ENCODE assay signal across 13 cellular contexts in genomic region chr13:97279913-97280312, GRCh38. TPM values are rescaled to one million over a fixed set of nuclear protein-coding genes. Genes with fewer than 3 reads are reported as not detected.
A peak's percentile ranks its signal among the peaks of the same experiment; 100 is the strongest.
DNase-seq lines count a peak whose midpoint lies in the region; ATAC-seq, FAIRE-seq and TF ChIP-seq lines count a peak whose summit lies in the region.
"Had no signal": no experiment of that assay in that cellular context is flagged by ENCODE, and none has a peak within 500 bp of the region (broad histone marks: within the 10 kb centered on the region; RNA-seq: fewer than 3 reads in every experiment).

No MANE protein-coding gene starts in this region.

- ATAC-seq in body of pancreas (peak; percentile 36), GM19397 (IDR thresholded peaks at IDR 0.05; ENCODE audit: unreplicated experiment) (no peak)

- TF ChIP-seq POLR2A in body of pancreas (IDR thresholded peaks at IDR 0.05) = no peak

- peaks cover 76% of the 10 kb centered on the region for H3F3A ChIP-seq in GM23248 (ENCODE audit: insufficient read depth)

- H3K4me1 ChIP-seq in GM23248 (ENCODE audit: insufficient read depth) = peaks cover 83% of the 10 kb centered on the region
- H3K4me1 ChIP-seq in body of pancreas = peaks cover 63% of the 10 kb centered on the region
- peaks cover 78% of the 10 kb centered on the region for H3K4me1 ChIP-seq in keratinocyte (ENCODE audit: control insufficient read depth, extremely low read depth, insufficient read depth, low read length)
- H3K4me1 ChIP-seq in skeletal muscle tissue (ENCODE audit: control insufficient read depth in 3 of 3, insufficient read depth in 3 of 3, low read length in 3 of 3) = peaks cover 32 to 57% (median 47%) of the 10 kb centered on the region in 3 donors

- TF ChIP-seq CTCF in body of pancreas (IDR thresholded peaks at IDR 0.05) = no peak
- no peak for TF ChIP-seq CTCF in keratinocyte (optimal IDR thresholded peaks at IDR 0.05 in 1 of 3, IDR thresholded peaks at IDR 0.05 in 1 of 3, conservative IDR thresholded peaks at IDR 0.05 in 1 of 3; ENCODE audit: extremely low read depth in 1 of 3, insufficient read depth in 2 of 3, low read length in 3 of 3)

- no peaks in the 10 kb centered on the region for H3K9me2 ChIP-seq in GM23248 (ENCODE audit: insufficient read depth)

- WGBS in GM23248 (ENCODE audit: low coverage in 1 of 2, low lambda C conversion rate in 2 of 2, missing lambda C conversion rate in 2 of 2), 2 experiments = 4 to 6% methylated on average over 5 of the region's 5 CpGs
- WGBS in body of pancreas, 2 donors = 30 to 34% methylated on average over 5 of the region's 5 CpGs

- DNase-seq in GM23248 (peak; percentile 86), body of pancreas (no peak), keratinocyte (ENCODE audit: low read depth, low spot score) (no peak), NCI-H2107 treated with DMSO at 0.1 percent for 48 hours (lab: John Stamatoyannopoulos, UW; ENCODE audit: unreplicated experiment) (no peak), NOMO-1 treated with DMSO at 0.1 percent for 48 hours (lab: John Stamatoyannopoulos, UW; ENCODE audit: unreplicated experiment) (no peak), NCI-H748 treated with DMSO at 0.1 percent for 48 hours (lab: John Stamatoyannopoulos, UW) (no peak)
- DNase-seq: activated CD8-positive, alpha-beta memory T cell treated with anti-CD3 and anti-CD28 coated beads for 24 hours; NCI-H1105 treated with DMSO at 0.1 percent for 48 hours; upper lobe of left lung had no signal

- H3K27me3 ChIP-seq in GM23248 (replicated peaks; ENCODE audit: insufficient read depth) = no peaks in the 10 kb centered on the region
- H3K27me3 ChIP-seq in body of pancreas = no peaks in the 10 kb centered on the region
- H3K27me3 ChIP-seq in keratinocyte (ENCODE audit: control insufficient read depth, extremely low read depth, insufficient read depth, low read length) = no peaks in the 10 kb centered on the region
- H3K27me3 ChIP-seq in skeletal muscle tissue (ENCODE audit: control insufficient read depth in 3 of 3, insufficient read depth in 3 of 3, low read length in 3 of 3) = no peaks in the 10 kb centered on the region
- H3K27me3 ChIP-seq: upper lobe of left lung had no signal

- H2AFZ ChIP-seq in GM23248 (no peak overlapping the region), keratinocyte (ENCODE audit: control insufficient read depth, low read length) (no peak overlapping the region)

- no peaks in the 10 kb centered on the region for H4K20me1 ChIP-seq in GM23248 (ENCODE audit: insufficient read depth)
- H4K20me1 ChIP-seq in keratinocyte (ENCODE audit: control insufficient read depth, extremely low read depth, insufficient read depth, low read length) = no peaks in the 10 kb centered on the region

- H3K4me3 ChIP-seq in GM23248 = 0 out of 2 replicates have a peak overlapping the region, but pooled peaks have one; percentile 34
- no peak overlapping the region for H3K4me3 ChIP-seq in body of pancreas
- H3K4me3 ChIP-seq in keratinocyte (ENCODE audit: control insufficient read depth in 2 of 3, extremely low read depth in 1 of 3, insufficient read depth in 2 of 3, low read depth in 1 of 3, low read length in 3 of 3) = no peak overlapping the region
- H3K4me3 ChIP-seq in skeletal muscle tissue (ENCODE audit: low read length in 3 of 3) = no peak overlapping the region
- H3K4me3 ChIP-seq: upper lobe of left lung had no signal

- H3K9me1 ChIP-seq in keratinocyte (ENCODE audit: control insufficient read depth, extremely low read depth, insufficient read depth, low read length) = no peaks in the 10 kb centered on the region

- in situ Hi-C loops in GM23248 (cut with MboI) = no loop called here

- no peaks in the 10 kb centered on the region for H3K9me3 ChIP-seq in GM23248 (ENCODE audit: low read depth)
- no peaks in the 10 kb centered on the region for H3K9me3 ChIP-seq in body of pancreas
- H3K9me3 ChIP-seq in keratinocyte (ENCODE audit: control insufficient read depth, low read depth, low read length) = no peaks in the 10 kb centered on the region
- H3K9me3 ChIP-seq in skeletal muscle tissue (ENCODE audit: control insufficient read depth in 3 of 3, low read length in 3 of 3) = no peaks in the 10 kb centered on the region
- H3K9me3 ChIP-seq: upper lobe of left lung had no signal

- H3K79me2 ChIP-seq in GM23248 (ENCODE audit: insufficient read depth) = peaks cover 84% of the 10 kb centered on the region
- peaks cover 47% of the 10 kb centered on the region for H3K79me2 ChIP-seq in keratinocyte (ENCODE audit: control insufficient read depth, insufficient read depth, low read length)

- H3K9ac ChIP-seq in GM23248 (peak overlapping the region; percentile 55), keratinocyte (ENCODE audit: control insufficient read depth, extremely low read depth, insufficient read depth, low read length) (no peak overlapping the region), skeletal muscle tissue (ENCODE audit: low read depth in 1 of 3, low read length in 3 of 3) (no peak overlapping the region)

- dilution Hi-C loops in keratinocyte (cut with MboI; ENCODE audit: extremely low pct_ligation_motif_present, low sequenced_read_pairs) = no loop called here

- H3K36me3 ChIP-seq in GM23248 (ENCODE audit: low read depth) = peaks cover 9% of the 10 kb centered on the region; the same call in 1 of the 2 replicates
- H3K36me3 ChIP-seq in body of pancreas (replicated peaks in 1 of 2; ENCODE audit: insufficient read depth in 1 of 2, low read depth in 2 of 2) = no peaks in the 10 kb centered on the region
- peaks cover 0 to 4% of the 10 kb centered on the region in 2 experiments for H3K36me3 ChIP-seq in keratinocyte (ENCODE audit: control insufficient read depth in 2 of 2, extremely low read depth in 1 of 2, insufficient read depth in 2 of 2, low read length in 2 of 2)
- H3K36me3 ChIP-seq in skeletal muscle tissue (ENCODE audit: control insufficient read depth in 3 of 3, insufficient read depth in 3 of 3, low read length in 3 of 3) = peaks cover 4 to 5% (median 5%) of the 10 kb centered on the region in 3 donors

- intact Hi-C loops in body of pancreas (cut with DNase I) = no loop called here

- FAIRE-seq in keratinocyte (lab: Jason Lieb, UNC) = no peak
- FAIRE-seq: D721Med, GM18507 had no signal

- peak overlapping the region; percentile 89 for H3K27ac ChIP-seq in GM23248
- peak overlapping the region in 3 of 4 donors; percentile 11 to 52 (median 51) for H3K27ac ChIP-seq in body of pancreas
- peak overlapping the region; percentile 86 for H3K27ac ChIP-seq in keratinocyte (ENCODE audit: control insufficient read depth, insufficient read depth, low read length)
- peak overlapping the region; percentile 2 for H3K27ac ChIP-seq in skeletal muscle tissue (ENCODE audit: low read depth, low read length)

- peak overlapping the region; percentile 47 for H3K4me2 ChIP-seq in GM23248 (ENCODE audit: unreplicated experiment)
- H3K4me2 ChIP-seq in keratinocyte (ENCODE audit: control insufficient read depth, extremely low read depth, insufficient read depth, low read depth, low read length) = peak overlapping the region; percentile 13

RNA-seq across cellular contexts. Expression of gene MBNL2, which starts 57.8 kb away (rescaled TPM):
- 59.9 and 79.5 TPM in 2 replicates for total RNA-seq in GM23248 (2014; rRNA removed; shearing (Covaris generic))
- 46.7 and 49.1 TPM in 2 replicates for polyA plus RNA-seq in GM23248 (2016; fragmentation: Nextera tagmentation; extraction: Ambion mirVana)
- total RNA-seq in body of pancreas = 10 to 100 TPM; 47.5 to 50.8 TPM
- polyA plus RNA-seq in keratinocyte = 19.3 to 28.4 TPM (median 22.2 TPM) in 3 replicates
- 14.7 TPM for polyA plus RNA-seq in keratinocyte (2011; ENCODE audit: low read depth)
- 16.1 and 24.4 TPM in 2 replicates for polyA plus RNA-seq in keratinocyte (2011; cell fraction: cytosol; rRNA removed)
- polyA plus RNA-seq in keratinocyte (2011; cell fraction: nucleus; rRNA removed) = 26.1 and 29.2 TPM in 2 replicates
- polyA plus RNA-seq in keratinocyte (2012; ENCODE audit: low replicate concordance) = 13.4 and 18.6 TPM in 2 replicates
- 20.2 to 86.3 TPM (median 68.7 TPM) in 3 replicates for polyA minus RNA-seq in keratinocyte
- 22.8 TPM for polyA minus RNA-seq in keratinocyte (2011; cell fraction: cytosol; rRNA and poly(A)+ RNA removed)
- 28.5 and 52.8 TPM in 2 replicates for polyA minus RNA-seq in keratinocyte (2011; cell fraction: nucleus; rRNA and poly(A)+ RNA removed)
- total RNA-seq in skeletal muscle tissue = 30.3 TPM

Comparison
In these comparisons a context has a peak if more than half of its experiments do, and no peak if none do; other contexts are left out.
1. H3K27ac ChIP-seq: peak in every context shown above with its lines; median percentile 89 in GM23248; 86 in keratinocyte; 51 in body of pancreas; 2 in skeletal muscle tissue.